Comparison of ENCODE assay signal across 1 cellular context in genomic region chr16:78448658-78449327, GRCh38.
TF ChIP-seq lines count a peak whose summit lies in the region.

No MANE protein-coding gene starts in this region.

TF ChIP-seq in K562, 482 proteins besides CTCF, POLR2A, EP300 and RAD21 (continued from another document):
- TF ChIP-seq GABPA (tag; conservative IDR thresholded peaks at IDR 0.05; ENCODE audit: low read depth) (peak; percentile 59), ZNF174 (CRISPR knock-in tag; IDR thresholded peaks at IDR 0.05) (no peak), ZNF184 (CRISPR knock-in tag; IDR thresholded peaks at IDR 0.05) (no peak), POLR2AphosphoS5 (IDR thresholded peaks at IDR 0.05; ENCODE audit: control insufficient read depth, insufficient read depth, low read depth, low read length) (no peak), CBFA2T3 (IDR thresholded peaks at IDR 0.05) (peak; percentile 38), SMAD4 (CRISPR knock-in tag; conservative IDR thresholded peaks at IDR 0.05) (no peak), THAP7 (CRISPR knock-in tag; IDR thresholded peaks at IDR 0.05) (no peak)
TF ChIP-seq in K562: peak in this region for 2.
